18 cellular contexts compared by ENCODE assay signal in genomic region chr6:5498579-5498899, GRCh38.
DNase-seq lines count a peak whose midpoint lies in the region; ATAC-seq and TF ChIP-seq lines count a peak whose summit lies in the region.
"Had no signal": no experiment of that assay in that cellular context is flagged by ENCODE, and none has a peak within 500 bp of the region (broad histone marks: within the 10 kb centered on the region; RNA-seq: fewer than 3 reads in every experiment).

No MANE protein-coding gene starts in this region.

- no peaks in the 10 kb centered on the region for H3K9me3 ChIP-seq in CD8-positive, alpha-beta memory T cell (ENCODE audit: low read length)
- H3K9me3 ChIP-seq in T-helper 17 cell (ENCODE audit: control insufficient read depth, low read length, poor library complexity, severe bottlenecking), result no peaks in the 10 kb centered on the region
- H3K9me3 ChIP-seq: BE2C, testis had no signal

- H3K27ac ChIP-seq in CD8-positive, alpha-beta memory T cell (ENCODE audit: low read depth, low read length), result no peak overlapping the region
- H3K27ac ChIP-seq: testis had no signal

- POLR2A ChIA-PET in CD8-positive, alpha-beta memory T cell (lab: Charles Lee), result no interaction called here

- CTCF ChIA-PET in CD8-positive, alpha-beta memory T cell (lab: Charles Lee), result no interaction called here

- peak; percentile 21 for DNase-seq in AG08395 (ENCODE audit: low spot score)
- no peak for DNase-seq in CD8-positive, alpha-beta memory T cell
- DNase-seq in T-helper 17 cell, result no peak
- no peak for DNase-seq in fibroblast of mammary gland (ENCODE audit: low read depth)
- no peak for DNase-seq in posterior cingulate gyrus
- DNase-seq in NOMO-1 (lab: John Stamatoyannopoulos, UW; ENCODE audit: unreplicated experiment in 2 of 2), result no peak
- DNase-seq in inferior parietal cortex (ENCODE audit: extremely low spot score), result no peak
- DNase-seq: activated naive CD8-positive, alpha-beta T cell treated with anti-CD3 and anti-CD28 coated beads, Interleukin-2, amount 10 ng/mL, durations not matched to agents 7 days and 5 days; BE2C; DMS79; NCI-H226; nephron progenitor cell; SIG-M5; stimulated activated CD4-positive, alpha-beta T cell treated with anti-CD3 and anti-CD28 coated beads, Interleukin-2, amount 100 ng/mL, for 24 hours; testis had no signal

- H3K9me3 Mint-ChIP-seq in CD8-positive, alpha-beta memory T cell, result no peaks in the 10 kb centered on the region
- H3K9me3 Mint-ChIP-seq: central memory CD8-positive, alpha-beta T cell; nephron progenitor cell had no signal

- H3K27me3 ChIP-seq in CD8-positive, alpha-beta memory T cell (ENCODE audit: insufficient read depth, low read length, poor library complexity, severe bottlenecking), result no peaks in the 10 kb centered on the region
- H3K27me3 ChIP-seq: BE2C, testis had no signal

- H3K4me1 Mint-ChIP-seq in CD8-positive, alpha-beta memory T cell, result peaks cover 17 to 32% (median 32%) of the 10 kb centered on the region in 3 donors
- peaks cover 23% of the 10 kb centered on the region for H3K4me1 Mint-ChIP-seq in T-helper 17 cell

- no peaks in the 10 kb centered on the region for H3K36me3 ChIP-seq in CD8-positive, alpha-beta memory T cell (ENCODE audit: insufficient read depth, low read length)
- H3K36me3 ChIP-seq: BE2C had no signal

- peak overlapping the region in 6 of 8 donors; percentile 6 to 91 (median 48) for H3K27ac Mint-ChIP-seq in CD8-positive, alpha-beta memory T cell
- peak overlapping the region; percentile 92 for H3K27ac Mint-ChIP-seq in T-helper 17 cell
- H3K27ac Mint-ChIP-seq: activated naive CD8-positive, alpha-beta T cell treated with anti-CD3 and anti-CD28 coated beads, Interleukin-2, amount 10 ng/mL, durations not matched to agents 7 days and 5 days; nephron progenitor cell had no signal

- ATAC-seq in T-helper 17 cell (no peak), GM18520 (IDR thresholded peaks at IDR 0.05; ENCODE audit: unreplicated experiment) (no peak)

- H3K4me3 Mint-ChIP-seq in CD8-positive, alpha-beta memory T cell, result peak overlapping the region in 6 of 7 donors; percentile 42 to 79 (median 72)
- peak overlapping the region; percentile 70 for H3K4me3 Mint-ChIP-seq in T-helper 17 cell
- H3K4me3 Mint-ChIP-seq: activated naive CD8-positive, alpha-beta T cell treated with anti-CD3 and anti-CD28 coated beads, Interleukin-2, amount 10 ng/mL, durations not matched to agents 7 days and 5 days; central memory CD8-positive, alpha-beta T cell; nephron progenitor cell had no signal

- peaks cover 8 to 12% (median 12%) of the 10 kb centered on the region in 3 donors for H3K36me3 Mint-ChIP-seq in CD8-positive, alpha-beta memory T cell
- no peaks in the 10 kb centered on the region for H3K36me3 Mint-ChIP-seq in T-helper 17 cell (ENCODE audit: low read depth)

- H3K4me3 ChIP-seq in CD8-positive, alpha-beta memory T cell (ENCODE audit: low read length), result no peak overlapping the region
- peak overlapping the region; percentile 25 for H3K4me3 ChIP-seq in fibroblast of mammary gland (ENCODE audit: control insufficient read depth, low read depth, low read length)
- H3K4me3 ChIP-seq: lung, testis had no signal

- no peaks in the 10 kb centered on the region for H3K4me1 ChIP-seq in CD8-positive, alpha-beta memory T cell (ENCODE audit: insufficient read depth, low read length)
- H3K4me1 ChIP-seq: BE2C, testis had no signal

- TF ChIP-seq CTCF in fibroblast of mammary gland (conservative IDR thresholded peaks at IDR 0.05; ENCODE audit: control insufficient read depth, insufficient read depth, low read depth, low read length), result no peak

- intact Hi-C loops in posterior cingulate gyrus (cut with DNase I), result no loop called here

- no peaks in the 10 kb centered on the region for H3K27me3 Mint-ChIP-seq in CD8-positive, alpha-beta memory T cell
- no peaks in the 10 kb centered on the region for H3K27me3 Mint-ChIP-seq in T-helper 17 cell
- H3K27me3 Mint-ChIP-seq: activated naive CD8-positive, alpha-beta T cell treated with anti-CD3 and anti-CD28 coated beads, Interleukin-2, amount 10 ng/mL, durations not matched to agents 7 days and 5 days; central memory CD8-positive, alpha-beta T cell had no signal
